Comparison of ENCODE assay signal across 7 cellular contexts in the genomic region with DNA sequence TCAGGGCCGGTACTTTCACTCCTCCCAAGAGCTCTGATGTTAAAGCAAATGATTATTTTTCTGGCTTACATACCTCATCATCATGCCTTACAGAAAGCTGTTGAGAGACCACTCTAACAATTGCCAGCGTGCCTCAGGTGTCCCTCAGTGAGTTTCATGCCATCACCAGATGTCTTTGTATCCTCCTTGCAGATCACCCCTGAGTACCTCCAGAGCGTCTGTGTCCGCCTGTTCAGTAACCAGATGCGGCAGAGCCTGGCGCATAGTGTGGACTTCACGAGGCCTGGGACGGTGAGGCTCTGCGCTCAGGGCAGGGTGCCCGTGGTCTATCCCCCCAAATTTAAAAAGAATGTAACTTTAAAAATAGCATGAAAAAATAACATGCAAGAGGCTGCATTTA.
"Had no signal": no experiment of that assay in that cellular context is flagged by ENCODE, and none has a peak within 500 bp of the region (broad histone marks: within the 10 kb centered on the region; RNA-seq: fewer than 3 reads in every experiment).

No MANE protein-coding gene starts in this region.

- FAIRE-seq: G401.6, GM12878, GM12891, GM18507, GM19239 had no signal

- H3K4me3 ChIP-seq: GM12878 had no signal

- ATAC-seq: GM12878 had no signal

- DNase-seq: GDM1, GF-D8 had no signal
